ENCODE assay signal across 25 cellular contexts in genomic region chr18:12393998-12394397, GRCh38. TPM values are rescaled to one million over a fixed set of nuclear protein-coding genes. Genes with fewer than 3 reads are reported as not detected.
A peak's percentile ranks its signal among the peaks of the same experiment; 100 is the strongest.
DNase-seq lines count a peak whose midpoint lies in the region; ATAC-seq, FAIRE-seq and TF ChIP-seq lines count a peak whose summit lies in the region.
"Had no signal": no experiment of that assay in that cellular context is flagged by ENCODE, and none has a peak within 500 bp of the region (broad histone marks: within the 10 kb centered on the region; RNA-seq: fewer than 3 reads in every experiment).

No MANE protein-coding gene starts in this region.

- RAD21 ChIA-PET in HCT116 (lab: Charles Lee; ENCODE audit: low non-redundant PET in 1 of 2, low total read pairs in 2 of 2, uncharacterized antibody in 2 of 2, unreplicated experiment in 2 of 2): no interaction called here

- ATAC-seq in A549: peak; percentile 58 to 78; a peak in 4 of 6 replicates
- no peak for ATAC-seq in HCT116
- no peak for ATAC-seq in K562
- ATAC-seq in GM18505 (IDR thresholded peaks at IDR 0.05; ENCODE audit: unreplicated experiment): no peak
- ATAC-seq: left ventricle myocardium superior had no signal

- TF ChIP-seq EP300 in A549 (IDR thresholded peaks at IDR 0.05): no peak
- TF ChIP-seq EP300 in K562 (IDR thresholded peaks at IDR 0.05; ENCODE audit: low read length): no peak

- H3K9ac ChIP-seq in HCT116 (ENCODE audit: low read length) (no peak overlapping the region), K562 (ENCODE audit: insufficient read depth in 1 of 2, low read depth in 2 of 2, low read length in 2 of 2) (no peak overlapping the region)

- no peaks in the 10 kb centered on the region for H3K9me1 ChIP-seq in K562 (ENCODE audit: control insufficient read depth, insufficient read depth, low read length)

- DNase-seq in A549 (ENCODE audit: low read depth in 1 of 2, low spot score in 1 of 2) (peak in 1 of 2 experiments; percentile 53), HCT116 (ENCODE audit: low read depth, low spot score) (no peak), K562 (ENCODE audit: extremely low read depth in 1 of 4, low spot score in 3 of 4) (peak in 1 of 4 experiments; percentile 4), mesenteric fat pad (ENCODE audit: low spot score) (peak; percentile 18), SHP77 treated with DMSO at 0.1 percent for 48 hours (lab: John Stamatoyannopoulos, UW) (no peak), H7 (no peak), amniotic stem cell (lab: John Stamatoyannopoulos, UW) (no peak)
- DNase-seq: activated CD4-positive, alpha-beta T cell treated with anti-CD3 and anti-CD28 coated beads for 48 hours; activated gamma-delta T cell; activated naive CD8-positive, alpha-beta T cell treated with anti-CD3 and anti-CD28 coated beads, Interleukin-2, amount 10 ng/mL, durations not matched to agents 7 days and 5 days; CD8-positive, alpha-beta memory T cell; GF-D8; left ventricle myocardium superior; NCI-H1105 treated with DMSO at 0.1 percent for 48 hours; NCI-H2029; nucleus accumbens; SIG-M5; SW 1271; T-helper 9 cell; testis; WERI-Rb-1 had no signal

- H3K9me3 ChIP-seq in A549 (no peaks in the 10 kb centered on the region), HCT116 (ENCODE audit: control insufficient read depth in 1 of 2, insufficient read depth in 1 of 2, low read depth in 1 of 2, low read length in 2 of 2) (no peaks in the 10 kb centered on the region), K562 (replicated peaks; ENCODE audit: control insufficient read depth, insufficient read depth, low read depth, low read length) (no peaks in the 10 kb centered on the region)
- H3K9me3 ChIP-seq: MG63, testis had no signal

- H2AFZ ChIP-seq in HCT116 (ENCODE audit: low read depth, low read length, poor library complexity, severe bottlenecking): peak overlapping the region; percentile 30
- H2AFZ ChIP-seq in K562 (ENCODE audit: low read depth, low read length): peak overlapping the region; percentile 58; the same call in 1 of the 2 replicates

- in situ Hi-C loops in K562 (cut with MboI): loop anchor here (5.0 kb wide), 1 partner anchor 273 kb away; no protein-coding TSS in a partner anchor

- peak overlapping the region in 1 of 2 experiments; percentile 32; a peak in 1 of 6 replicates for H3K27ac ChIP-seq in A549
- H3K27ac ChIP-seq in HCT116 (ENCODE audit: low read depth, low read length): no peak overlapping the region
- no peak overlapping the region for H3K27ac ChIP-seq in K562 (ENCODE audit: extremely low read depth, low read depth, low read length)
- H3K27ac ChIP-seq: testis, WERI-Rb-1 had no signal

- TF ChIP-seq CTCF in A549 (IDR thresholded peaks at IDR 0.05) (no peak), HCT116 (IDR thresholded peaks at IDR 0.05 in 2 of 3, conservative IDR thresholded peaks at IDR 0.05 in 1 of 3; ENCODE audit: borderline replicate concordance in 1 of 3, insufficient read depth in 1 of 3, low read depth in 2 of 3, low read length in 2 of 3) (no peak), K562 (IDR thresholded peaks at IDR 0.05 in 2 of 3, conservative IDR thresholded peaks at IDR 0.05 in 1 of 3; ENCODE audit: insufficient read depth in 2 of 3, low read depth in 1 of 3, low read length in 3 of 3) (no peak)

- CTCF ChIA-PET in A549 (lab: Yijun Ruan, JAX) (interaction anchor here (0.8 to 8.7 kb wide), 9 partner anchors 9 to 540 kb away, joined by 3 to 98 read pairs (median 4); partner anchors contain the start of gene SPIRE1), HCT116 (lab: Charles Lee) (interaction anchor here (0.8 to 4.6 kb wide), 6 partner anchors 17 to 541 kb away, joined by 3 to 26 read pairs (median 4); partner anchors contain the start of gene AFG3L2), K562 (lab: Yijun Ruan, JAX; ENCODE audit: low intra/inter-chr PET ratio) (no interaction called here)

- H3K4me2 ChIP-seq in A549: peak overlapping the region; percentile 54
- H3K4me2 ChIP-seq in HCT116 (ENCODE audit: low read length): peak overlapping the region; percentile 29; the same call in 1 of the 2 replicates
- H3K4me2 ChIP-seq in K562 (ENCODE audit: insufficient read depth, low read length): no peak overlapping the region

- no peaks in the 10 kb centered on the region for H3K27me3 ChIP-seq in HCT116 (ENCODE audit: insufficient read depth, low read length)
- H3K27me3 ChIP-seq in K562 (ENCODE audit: control insufficient read depth in 2 of 2, insufficient read depth in 2 of 2, low read length in 2 of 2): no peaks in the 10 kb centered on the region
- no peaks in the 10 kb centered on the region; the same call in 1 of the 2 replicates for H3K27me3 ChIP-seq in H7 (ENCODE audit: control insufficient read depth, insufficient read depth, low read length)
- H3K27me3 ChIP-seq: MG63, testis had no signal

- no TSS peak for BruUV-seq in HCT116 (replicated peaks; lab: Mats Ljungman, UMichigan)
- BruUV-seq in K562 (replicated peaks; lab: Mats Ljungman, UMichigan): no TSS peak

- POLR2A ChIA-PET in A549 (lab: Yijun Ruan, JAX): interaction anchor here (0.6 to 1.3 kb wide), 3 partner anchors 14 to 53 kb away, joined by 3 to 4 read pairs (median 4); partner anchors contain the start of gene PRELID3A
- POLR2A ChIA-PET in HCT116 (lab: Charles Lee): interaction anchor here (1.6 kb wide), 1 partner anchor 264 kb away, joined by 3 read pairs; the partner anchor contains the start of gene SPIRE1
- POLR2A ChIA-PET in K562 (lab: Yijun Ruan, JAX): interaction anchor here (0.7 to 1.5 kb wide), 5 partner anchors 17 to 253 kb away, joined by 3 to 9 read pairs (median 3); partner anchors contain the start of gene AFG3L2

- H3K36me3 ChIP-seq in HCT116 (ENCODE audit: control insufficient read depth in 1 of 2, insufficient read depth in 2 of 2, low read length in 2 of 2): no peaks in the 10 kb centered on the region
- no peaks in the 10 kb centered on the region for H3K36me3 ChIP-seq in K562 (ENCODE audit: control insufficient read depth, insufficient read depth, low read length)
- H3K36me3 ChIP-seq in H7 (replicated peaks; ENCODE audit: control insufficient read depth, insufficient read depth, low read length): no peaks in the 10 kb centered on the region
- H3K36me3 ChIP-seq: MG63, WERI-Rb-1 had no signal

- TF ChIP-seq RAD21 in A549 (conservative IDR thresholded peaks at IDR 0.05 in 1 of 2, IDR thresholded peaks at IDR 0.05 in 1 of 2) (no peak), HCT116 (IDR thresholded peaks at IDR 0.05; ENCODE audit: low read depth) (no peak), K562 (CRISPR knock-in tag; conservative IDR thresholded peaks at IDR 0.05 in 1 of 2, IDR thresholded peaks at IDR 0.05 in 1 of 2) (no peak)

- TF ChIP-seq POLR2A in A549 (IDR thresholded peaks at IDR 0.05; ENCODE audit: low read length) (no peak), HCT116 (IDR thresholded peaks at IDR 0.05; ENCODE audit: borderline replicate concordance, extremely low read depth, insufficient read depth, insufficient read length) (no peak), K562 (conservative IDR thresholded peaks at IDR 0.05) (no peak), GM18505 (IDR thresholded peaks at IDR 0.05; ENCODE audit: borderline replicate concordance, extremely low read depth, insufficient read depth, insufficient read length) (no peak)

- no peaks in the 10 kb centered on the region for H3K9me2 ChIP-seq in HCT116 (ENCODE audit: insufficient read depth)

- FAIRE-seq in A549 (lab: Jason Lieb, UNC): no peak
- FAIRE-seq in K562 (lab: Jason Lieb, UNC): no peak
- FAIRE-seq: astrocyte, endometrium had no signal

- H3K4me1 ChIP-seq in A549: peaks cover 21% of the 10 kb centered on the region; the same call in 2 of the 3 replicates
- peaks cover 10 to 26% of the 10 kb centered on the region in 2 experiments; a peak in 3 of 4 replicates for H3K4me1 ChIP-seq in HCT116 (ENCODE audit: control insufficient read depth in 1 of 2, insufficient read depth in 2 of 2, low read length in 2 of 2)
- H3K4me1 ChIP-seq in K562 (replicated peaks in 1 of 2; ENCODE audit: control insufficient read depth in 2 of 2, insufficient read depth in 2 of 2, low read length in 2 of 2): peaks cover 6 to 11% of the 10 kb centered on the region in 2 experiments; a peak in 3 of 5 replicates

- H3K4me3 ChIP-seq in A549 (no peak overlapping the region), HCT116 (replicated peaks in 1 of 2; ENCODE audit: low read depth in 1 of 2, low read length in 2 of 2) (no peak overlapping the region), K562 (no peak overlapping the region), H7 (ENCODE audit: insufficient read depth, low read depth, low read length) (no peak overlapping the region)
- H3K4me3 ChIP-seq: MG63, testis had no signal

- H3K79me2 ChIP-seq in HCT116 (ENCODE audit: insufficient read depth, low read length) (no peaks in the 10 kb centered on the region), K562 (ENCODE audit: control insufficient read depth, insufficient read depth, low read length) (no peaks in the 10 kb centered on the region)

- WGBS in A549 (ENCODE audit: missing lambda C conversion rate): 13% methylated on average over 6 of the region's 6 CpGs
- WGBS in K562 (ENCODE audit: insufficient coverage, low coverage, missing lambda C conversion rate): 51% methylated on average over 6 of the region's 6 CpGs

- intact Hi-C loops in HCT116 (cut with micrococcal nuclease): no loop called here
- intact Hi-C loops in K562 (cut with micrococcal nuclease): loop anchor here (5.0 kb wide), 1 partner anchor 538 kb away; no protein-coding TSS in a partner anchor

- H4K20me1 ChIP-seq in HCT116 (ENCODE audit: insufficient read depth) (no peaks in the 10 kb centered on the region), K562 (replicated peaks; ENCODE audit: control insufficient read depth, insufficient read depth, low read length) (no peaks in the 10 kb centered on the region)

RNA-seq across cellular contexts. Expression of gene PRELID3A, which starts 13.7 kb away (rescaled TPM):
- polyA plus RNA-seq in A549 (2011; rRNA removed): 8.6 and 10.8 TPM in 2 replicates
- polyA plus RNA-seq in A549 (2012; cell fraction: cytosol; rRNA removed): 8.9 and 10.0 TPM in 2 replicates
- polyA plus RNA-seq in A549 (2012; cell fraction: nucleus; rRNA removed): 14.3 and 16.5 TPM in 2 replicates
- 10.0 to 10.4 TPM (median 10.3 TPM) in 3 replicates for polyA plus RNA-seq in A549 (2017; fragmentation: RNase III; extraction: RNeasy Plus Mini Kit Qiagen cat#74134 plus additional on column Dnase treatment)
- 1.2 and 2.4 TPM in 2 replicates for polyA minus RNA-seq in A549 (2011; rRNA and poly(A)+ RNA removed)
- 7.4 TPM for total RNA-seq in HCT116 (2021; ENCODE audit: unreplicated experiment)
- polyA plus RNA-seq in HCT116 (2012): 7.6 and 9.4 TPM in 2 replicates
- 32.0 and 35.2 TPM in 2 replicates for total RNA-seq in K562 (2011; cell fraction: chromatin; rRNA removed; ENCODE audit: low replicate concordance)
- 13.5 and 15.5 TPM in 2 replicates for total RNA-seq in K562 (2011; cell fraction: nucleolus; rRNA removed)
- total RNA-seq in K562 (2011; cell fraction: nucleoplasm; rRNA removed): 12.5 and 14.7 TPM in 2 replicates
- total RNA-seq in K562 (2014; rRNA removed): 5.3 and 5.4 TPM in 2 replicates
- 5.4 and 5.8 TPM in 2 replicates for total RNA-seq in K562 (2014; rRNA removed; fragmentation: Illumina TruSeq; extraction: Trizol)
- total RNA-seq in K562 (2015; rRNA removed; fragmentation: Illumina TruSeq; extraction: Trizol): 5.4 and 6.6 TPM in 2 replicates
- total RNA-seq in K562 (2021): 4.8 and 7.3 TPM in 2 replicates
- 5.7 and 6.2 TPM in 2 replicates for polyA plus RNA-seq in K562 (2011; rRNA removed)
- polyA plus RNA-seq in K562 (2011; cell fraction: cytosol; rRNA removed): 3.5 and 4.1 TPM in 2 replicates
- polyA plus RNA-seq in K562 (2011; cell fraction: nucleus; rRNA removed): 14.6 and 16.9 TPM in 2 replicates
- polyA plus RNA-seq in K562 (2012): 5.3 and 5.4 TPM in 2 replicates
- 5.1 and 5.4 TPM in 2 replicates for polyA plus RNA-seq in K562 (2014; fragmentation: Illumina TruSeq; extraction: Trizol)
- polyA plus RNA-seq in K562 (2014; fragmentation: Nextera tagmentation; extraction: Ambion mirVana): under 1 TPM; 0.14 to 0.32 TPM
- polyA plus RNA-seq in K562 (2014; rRNA removed): 7.8 and 14.3 TPM in 2 replicates
- polyA minus RNA-seq in K562 (2011; rRNA and poly(A)+ RNA removed): 2.5 and 3.4 TPM in 2 replicates
- 1.8 and 2.6 TPM in 2 replicates for polyA minus RNA-seq in K562 (2011; cell fraction: cytosol; rRNA and poly(A)+ RNA removed)
- polyA minus RNA-seq in K562 (2011; cell fraction: nucleus; rRNA and poly(A)+ RNA removed): 3.0 and 5.0 TPM in 2 replicates
- total RNA-seq in mesenteric fat pad: 4.4 TPM
- total RNA-seq in H7 (2014; rRNA removed; shearing (Covaris generic)): 5.4 and 7.8 TPM in 2 replicates
- polyA plus RNA-seq: CD8-positive, alpha-beta memory T cell had no signal

RNA-seq across cellular contexts. Expression of gene AFG3L2, which starts 17.0 kb away (rescaled TPM):
- polyA plus RNA-seq in A549 (2011; rRNA removed) (36.5 and 56.4 TPM in 2 replicates), A549 (2017; fragmentation: RNase III; extraction: RNeasy Plus Mini Kit Qiagen cat#74134 plus additional on column Dnase treatment) (33.7 to 37.8 TPM (median 33.8 TPM) in 3 replicates), K562 (2011; rRNA removed) (61.3 and 82.2 TPM in 2 replicates), K562 (2014; fragmentation: Illumina TruSeq; extraction: Trizol) (79.0 and 84.0 TPM in 2 replicates), K562 (2014; fragmentation: Nextera tagmentation; extraction: Ambion mirVana) (10 to 100 TPM; 24.1 to 25.6 TPM), K562 (2014; rRNA removed) (76.8 and 80.5 TPM in 2 replicates)
- 22.8 and 23.3 TPM in 2 replicates for polyA plus RNA-seq in A549 (2012; cell fraction: cytosol; rRNA removed)
- polyA plus RNA-seq in A549 (2012; cell fraction: nucleus; rRNA removed): 19.3 and 27.7 TPM in 2 replicates
- 25.9 and 28.7 TPM in 2 replicates for polyA minus RNA-seq in A549 (2011; rRNA and poly(A)+ RNA removed)
- total RNA-seq in HCT116 (2021; ENCODE audit: unreplicated experiment) (66.7 TPM), K562 (2014; rRNA removed) (87.1 and 99.4 TPM in 2 replicates), K562 (2014; rRNA removed; fragmentation: Illumina TruSeq; extraction: Trizol) (109 and 115 TPM in 2 replicates), K562 (2015; rRNA removed; fragmentation: Illumina TruSeq; extraction: Trizol) (94.4 and 97.2 TPM in 2 replicates), K562 (2021) (86.4 and 96.5 TPM in 2 replicates), mesenteric fat pad (44.8 TPM)
- polyA plus RNA-seq in HCT116 (2012): 33.0 and 41.0 TPM in 2 replicates
- total RNA-seq in K562 (2011; cell fraction: chromatin; rRNA removed; ENCODE audit: low replicate concordance): 77.0 and 155 TPM in 2 replicates
- total RNA-seq in K562 (2011; cell fraction: nucleolus; rRNA removed): 51.5 and 52.8 TPM in 2 replicates
- total RNA-seq in K562 (2011; cell fraction: nucleoplasm; rRNA removed): 70.2 and 77.7 TPM in 2 replicates
- polyA plus RNA-seq in K562 (2011; cell fraction: cytosol; rRNA removed): 33.6 and 43.6 TPM in 2 replicates
- polyA plus RNA-seq in K562 (2011; cell fraction: nucleus; rRNA removed): 38.1 and 46.6 TPM in 2 replicates
- 47.9 and 71.2 TPM in 2 replicates for polyA plus RNA-seq in K562 (2012)
- polyA minus RNA-seq in K562 (2011; rRNA and poly(A)+ RNA removed): 103 and 111 TPM in 2 replicates
- 40.6 and 55.4 TPM in 2 replicates for polyA minus RNA-seq in K562 (2011; cell fraction: cytosol; rRNA and poly(A)+ RNA removed)
- 30.3 and 46.5 TPM in 2 replicates for polyA minus RNA-seq in K562 (2011; cell fraction: nucleus; rRNA and poly(A)+ RNA removed)
- total RNA-seq in H7 (2014; rRNA removed; shearing (Covaris generic)): 108 and 132 TPM in 2 replicates

Comparison
In these comparisons a context has a peak if more than half of its experiments do, and no peak if none do; other contexts are left out.
1. ATAC-seq: peak in A549 (2 of 2); none in HCT116 (single experiment), K562 (single experiment) and GM18505 (single experiment).